Comparison of ENCODE assay signal across 23 cellular contexts in genomic region chr20:16569218-16570153, GRCh38. TPM values are rescaled to one million over a fixed set of nuclear protein-coding genes. Genes with fewer than 3 reads are reported as not detected.
DNase-seq lines count a peak whose midpoint lies in the region; ATAC-seq, FAIRE-seq and TF ChIP-seq lines count a peak whose summit lies in the region.
"Had no signal": no experiment of that assay in that cellular context is flagged by ENCODE, and none has a peak within 500 bp of the region (broad histone marks: within the 10 kb centered on the region; RNA-seq: fewer than 3 reads in every experiment).

No MANE protein-coding gene starts in this region.

- no peaks in the 10 kb centered on the region for H3K36me3 Mint-ChIP-seq in activated CD4-positive, alpha-beta T cell treated with anti-CD3 and anti-CD28 coated beads for 36 hours (ENCODE audit: low read depth)

- H3K9me3 Mint-ChIP-seq in activated CD4-positive, alpha-beta T cell treated with anti-CD3 and anti-CD28 coated beads for 36 hours (ENCODE audit: low read depth), result no peaks in the 10 kb centered on the region
- H3K9me3 Mint-ChIP-seq: activated naive CD8-positive, alpha-beta T cell treated with anti-CD3 and anti-CD28 coated beads for 36 hours had no signal

- POLR2A ChIA-PET in activated CD4-positive, alpha-beta T cell treated with anti-CD3 and anti-CD28 coated beads for 36 hours (lab: Charles Lee), result no interaction called here

- no peaks in the 10 kb centered on the region for H3K9me3 ChIP-seq in suprapubic skin
- no peaks in the 10 kb centered on the region for H3K9me3 ChIP-seq in vagina
- H3K9me3 ChIP-seq: BE2C, esophagus muscularis mucosa, gastrocnemius medialis, MG63, SK-N-SH, upper lobe of left lung had no signal

- no peaks in the 10 kb centered on the region for H3K27me3 ChIP-seq in suprapubic skin
- no peaks in the 10 kb centered on the region for H3K27me3 ChIP-seq in vagina
- H3K27me3 ChIP-seq: BE2C, esophagus muscularis mucosa, gastrocnemius medialis, MG63, upper lobe of left lung had no signal

- H3K4me3 ChIP-seq in suprapubic skin (no peak overlapping the region), vagina (no peak overlapping the region)
- H3K4me3 ChIP-seq: esophagus muscularis mucosa, gastrocnemius medialis, MG63, upper lobe of left lung had no signal

- H3K27ac Mint-ChIP-seq in activated CD4-positive, alpha-beta T cell treated with anti-CD3 and anti-CD28 coated beads for 36 hours, result no peak overlapping the region
- H3K27ac Mint-ChIP-seq: activated naive CD8-positive, alpha-beta T cell treated with anti-CD3 and anti-CD28 coated beads for 36 hours; nephron progenitor cell had no signal

- no peak for ATAC-seq in activated CD4-positive, alpha-beta T cell treated with anti-CD3 and anti-CD28 coated beads for 36 hours
- no peak for ATAC-seq in GM21367 (IDR thresholded peaks at IDR 0.05; ENCODE audit: unreplicated experiment)
- ATAC-seq: gastrocnemius medialis had no signal

- peaks cover 54% of the 10 kb centered on the region for H3K4me1 ChIP-seq in suprapubic skin
- H3K4me1 ChIP-seq in vagina, result peaks cover 40% of the 10 kb centered on the region
- H3K4me1 ChIP-seq: BE2C had no signal

- intact Hi-C loops in vagina (cut with DNase I), result no loop called here
- intact Hi-C loops in activated CD4-positive, alpha-beta T cell treated with anti-CD3 and anti-CD28 coated beads for 36 hours (cut with DNase I, micrococcal nuclease), result loop anchor here in 1 of 2 experiments (5.0 to 10.0 kb wide), 3 partner anchors 995 to 1995 kb away; partner anchors contain the start of genes RRBP1 and SMIM26

- H3K4me1 Mint-ChIP-seq in activated CD4-positive, alpha-beta T cell treated with anti-CD3 and anti-CD28 coated beads for 36 hours, result peaks cover 39% of the 10 kb centered on the region

- H3K36me3 ChIP-seq in suprapubic skin (no peaks in the 10 kb centered on the region), vagina (no peaks in the 10 kb centered on the region)
- H3K36me3 ChIP-seq: BE2C, esophagus muscularis mucosa, gastrocnemius medialis, MG63, upper lobe of left lung had no signal

- no peaks in the 10 kb centered on the region for H3K27me3 Mint-ChIP-seq in activated CD4-positive, alpha-beta T cell treated with anti-CD3 and anti-CD28 coated beads for 36 hours

- no peak overlapping the region for H3K4me3 Mint-ChIP-seq in activated CD4-positive, alpha-beta T cell treated with anti-CD3 and anti-CD28 coated beads for 36 hours
- H3K4me3 Mint-ChIP-seq: activated naive CD8-positive, alpha-beta T cell treated with anti-CD3 and anti-CD28 coated beads for 36 hours; nephron progenitor cell had no signal

- TF ChIP-seq CTCF in suprapubic skin (IDR thresholded peaks at IDR 0.05) (no peak), vagina (IDR thresholded peaks at IDR 0.05) (no peak)

- WGBS in suprapubic skin, result 52% methylated on average over 4 of the region's 4 CpGs

- no peak for TF ChIP-seq POLR2A in suprapubic skin (IDR thresholded peaks at IDR 0.05)
- no peak for TF ChIP-seq POLR2A in vagina (IDR thresholded peaks at IDR 0.05)

- CTCF ChIA-PET in activated CD4-positive, alpha-beta T cell treated with anti-CD3 and anti-CD28 coated beads for 36 hours (lab: Charles Lee), result interaction anchor here (1.1 kb wide), 1 partner anchor 14 kb away, joined by 3 read pairs; no protein-coding TSS in a partner anchor

- FAIRE-seq in islet of Langerhans (lab: Jason Lieb, UNC), result peak; percentile 96

- peak overlapping the region; percentile 10 for H3K27ac ChIP-seq in suprapubic skin
- no peak overlapping the region for H3K27ac ChIP-seq in vagina
- H3K27ac ChIP-seq: esophagus muscularis mucosa, gastrocnemius medialis had no signal

- no peak for TF ChIP-seq EP300 in suprapubic skin (IDR thresholded peaks at IDR 0.05)

- DNase-seq in NCI-H1417 (lab: John Stamatoyannopoulos, UW), result peak in 2 of 3 experiments; percentile 13 to 55
- no peak for DNase-seq in NCI-H1417 treated with DMSO at 0.1 percent for 48 hours (lab: John Stamatoyannopoulos, UW)
- peak; percentile 9 for DNase-seq in NCI-H1105 (lab: John Stamatoyannopoulos, UW)
- no peak for DNase-seq in suprapubic skin (ENCODE audit: low spot score in 2 of 2)
- no peak for DNase-seq in vagina (ENCODE audit: extremely low spot score in 2 of 2)
- no peak for DNase-seq in activated CD4-positive, alpha-beta T cell treated with anti-CD3 and anti-CD28 coated beads for 36 hours
- DNase-seq: activated naive CD8-positive, alpha-beta T cell treated with anti-CD3 and anti-CD28 coated beads for 36 hours; BE2C; Calu3; effector memory CD4-positive, alpha-beta T cell; gastrocnemius medialis; MG63; NCI-H1930; NCI-H345; nephron progenitor cell; posterior cingulate gyrus; SK-N-SH; stimulated activated naive CD4-positive, alpha-beta T cell treated with Interleukin-2 at 50 U/mL for 16 hours; T1000; upper lobe of left lung had no signal

RNA-seq across cellular contexts. Expression of gene KIF16B, which starts 3.8 kb away (rescaled TPM):
- 10 to 100 TPM; 23.7 to 64.0 (median 38.2) TPM for total RNA-seq in suprapubic skin
- 27.7 TPM for total RNA-seq in vagina
- 1 to 10 TPM; 7.5 to 8.7 TPM for total RNA-seq in activated CD4-positive, alpha-beta T cell treated with anti-CD3 and anti-CD28 coated beads for 36 hours

Comparison
In these comparisons a context has a peak if more than half of its experiments do, and no peak if none do; other contexts are left out.
1. DNase-seq: peak in NCI-H1417 (2 of 3) and NCI-H1105 (single experiment); none in NCI-H1417 treated with DMSO at 0.1 percent for 48 hours (single experiment), suprapubic skin (0 of 2), vagina (0 of 2) and activated CD4-positive, alpha-beta T cell treated with anti-CD3 and anti-CD28 coated beads for 36 hours (single experiment).